In the genomic region with DNA sequence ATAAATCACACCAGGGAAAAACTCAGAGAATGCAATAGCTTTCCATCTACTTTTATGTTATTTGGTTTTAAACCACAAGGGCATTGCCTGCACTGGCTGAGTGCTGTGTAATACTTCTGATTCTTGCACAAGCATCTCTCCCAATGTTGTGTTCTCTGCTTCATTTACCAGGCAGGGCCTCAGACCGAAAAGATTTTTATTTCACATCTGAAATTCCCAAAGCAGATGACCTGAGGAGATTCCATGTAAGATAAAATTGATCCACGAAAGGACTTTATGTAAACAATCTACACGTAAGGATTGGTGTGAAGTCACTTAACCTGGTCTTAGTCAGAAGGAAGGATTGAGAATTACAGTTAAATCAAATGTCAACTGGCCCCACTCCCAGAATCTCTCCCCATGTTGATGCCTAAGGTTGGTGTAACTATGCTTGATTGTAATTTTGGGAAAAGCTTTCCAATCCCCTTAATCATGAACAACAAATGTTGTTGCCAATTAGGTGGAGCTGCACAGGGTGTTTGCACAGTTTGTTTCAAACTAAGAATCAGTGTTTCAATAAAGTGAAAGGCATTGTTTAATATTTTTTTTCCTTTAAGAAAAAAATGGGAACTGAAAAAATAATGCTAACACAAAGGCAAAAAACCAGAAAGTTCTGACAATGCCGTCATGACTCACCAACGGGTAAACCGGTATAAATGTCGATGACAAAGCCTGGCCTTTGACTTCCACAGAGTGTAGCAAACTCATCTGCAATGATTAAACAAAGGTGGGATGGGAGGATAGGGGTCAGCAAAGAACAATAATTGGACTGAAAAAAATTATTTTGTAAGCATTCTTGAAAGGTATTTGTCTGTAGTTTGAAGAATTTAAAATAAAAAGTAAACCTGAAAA, we compare ENCODE assay signal across 13 cellular contexts.
A peak's percentile ranks its signal among the peaks of the same experiment; 100 is the strongest.
DNase-seq lines count a peak whose midpoint lies in the region.
"Had no signal": no experiment of that assay in that cellular context is flagged by ENCODE, and none has a peak within 500 bp of the region (broad histone marks: within the 10 kb centered on the region; RNA-seq: fewer than 3 reads in every experiment).

No MANE protein-coding gene starts in this region.

- intact Hi-C loops in activated T-helper 1 cell treated with anti-CD3 and anti-CD28 coated beads, Interleukin-12 subunit alpha, Interleukin-12 subunit beta, Interleukin-2, Interleukin-4 antibody, amounts not matched to agents 30 ng/mL and 10 ng/mL and 1 ng/mL, durations not matched to agents 14 hours and 24 hours and 36 hours (cut with micrococcal nuclease): no loop called here

- DNase-seq in Caki2 (ENCODE audit: low read depth): peak; percentile 25
- DNase-seq in MG63: peak; percentile 46
- peak; percentile 59 to 95 for DNase-seq in dermis microvascular lymphatic vessel endothelial cell (ENCODE audit: low read depth in 2 of 2)
- DNase-seq in pulmonary artery endothelial cell (ENCODE audit: low read depth, low spot score): peak; percentile 22
- no peak for DNase-seq in NCI-H1105 treated with DMSO at 0.1 percent for 48 hours (lab: John Stamatoyannopoulos, UW)
- DNase-seq in NCI-H345 (lab: John Stamatoyannopoulos, UW): no peak
- no peak for DNase-seq in C1 segment of cervical spinal cord (lab: John Stamatoyannopoulos, UW)
- no peak for DNase-seq in activated T-helper 1 cell treated with anti-CD3 and anti-CD28 coated beads, Interleukin-12 subunit alpha, Interleukin-12 subunit beta, Interleukin-2, Interleukin-4 antibody, amounts not matched to agents 30 ng/mL and 10 ng/mL and 1 ng/mL, durations not matched to agents 14 hours and 24 hours and 36 hours (ENCODE audit: low spot score)
- DNase-seq: adrenal gland; Caco-2; erythroblast; naive thymus-derived CD8-positive, alpha-beta T cell; PC-9 had no signal

- H3K27me3 Mint-ChIP-seq in activated T-helper 1 cell treated with anti-CD3 and anti-CD28 coated beads, Interleukin-12 subunit alpha, Interleukin-12 subunit beta, Interleukin-2, Interleukin-4 antibody, amounts not matched to agents 30 ng/mL and 10 ng/mL and 1 ng/mL, durations not matched to agents 14 hours and 24 hours and 36 hours (ENCODE audit: insufficient read depth): no peaks in the 10 kb centered on the region
- H3K27me3 Mint-ChIP-seq: naive thymus-derived CD8-positive, alpha-beta T cell had no signal

- in situ Hi-C loops in Caki2 (cut with HindIII; ENCODE audit: low pct_unique_long_range_greater_than_20kb, low sequenced_read_pairs): no loop called here

- no peaks in the 10 kb centered on the region for H3K9me3 ChIP-seq in MG63
- H3K9me3 ChIP-seq: adrenal gland, Caco-2 had no signal

- H3K27ac Mint-ChIP-seq in activated T-helper 1 cell treated with anti-CD3 and anti-CD28 coated beads, Interleukin-12 subunit alpha, Interleukin-12 subunit beta, Interleukin-2, Interleukin-4 antibody, amounts not matched to agents 30 ng/mL and 10 ng/mL and 1 ng/mL, durations not matched to agents 14 hours and 24 hours and 36 hours: no peak overlapping the region
- H3K27ac Mint-ChIP-seq: naive thymus-derived CD8-positive, alpha-beta T cell had no signal

- peaks cover 100% of the 10 kb centered on the region for H3K36me3 ChIP-seq in MG63

- H3K4me3 ChIP-seq in MG63: no peak overlapping the region
- H3K4me3 ChIP-seq: adrenal gland, PC-9 had no signal

- no peaks in the 10 kb centered on the region for H3K27me3 ChIP-seq in MG63
- H3K27me3 ChIP-seq: adrenal gland had no signal

- H3K9me3 Mint-ChIP-seq in activated T-helper 1 cell treated with anti-CD3 and anti-CD28 coated beads, Interleukin-12 subunit alpha, Interleukin-12 subunit beta, Interleukin-2, Interleukin-4 antibody, amounts not matched to agents 30 ng/mL and 10 ng/mL and 1 ng/mL, durations not matched to agents 14 hours and 24 hours and 36 hours: no peaks in the 10 kb centered on the region
- H3K9me3 Mint-ChIP-seq: naive thymus-derived CD8-positive, alpha-beta T cell had no signal

- H3K36me3 Mint-ChIP-seq in activated T-helper 1 cell treated with anti-CD3 and anti-CD28 coated beads, Interleukin-12 subunit alpha, Interleukin-12 subunit beta, Interleukin-2, Interleukin-4 antibody, amounts not matched to agents 30 ng/mL and 10 ng/mL and 1 ng/mL, durations not matched to agents 14 hours and 24 hours and 36 hours (ENCODE audit: low read depth): no peaks in the 10 kb centered on the region
- H3K36me3 Mint-ChIP-seq: naive thymus-derived CD8-positive, alpha-beta T cell had no signal

- no peak overlapping the region for H3K4me3 Mint-ChIP-seq in activated T-helper 1 cell treated with anti-CD3 and anti-CD28 coated beads, Interleukin-12 subunit alpha, Interleukin-12 subunit beta, Interleukin-2, Interleukin-4 antibody, amounts not matched to agents 30 ng/mL and 10 ng/mL and 1 ng/mL, durations not matched to agents 14 hours and 24 hours and 36 hours
- H3K4me3 Mint-ChIP-seq: naive thymus-derived CD8-positive, alpha-beta T cell had no signal

- no peaks in the 10 kb centered on the region for H3K4me1 Mint-ChIP-seq in activated T-helper 1 cell treated with anti-CD3 and anti-CD28 coated beads, Interleukin-12 subunit alpha, Interleukin-12 subunit beta, Interleukin-2, Interleukin-4 antibody, amounts not matched to agents 30 ng/mL and 10 ng/mL and 1 ng/mL, durations not matched to agents 14 hours and 24 hours and 36 hours (ENCODE audit: low read depth)
- H3K4me1 Mint-ChIP-seq: naive thymus-derived CD8-positive, alpha-beta T cell had no signal

Comparison
In these comparisons a context has a peak if more than half of its experiments do, and no peak if none do; other contexts are left out.
1. DNase-seq: peak in Caki2 (single experiment), MG63 (single experiment), dermis microvascular lymphatic vessel endothelial cell (2 of 2) and pulmonary artery endothelial cell (single experiment); none in NCI-H1105 treated with DMSO at 0.1 percent for 48 hours (single experiment), NCI-H345 (single experiment), C1 segment of cervical spinal cord (0 of 14) and activated T-helper 1 cell treated with anti-CD3 and anti-CD28 coated beads, Interleukin-12 subunit alpha, Interleukin-12 subunit beta, Interleukin-2, Interleukin-4 antibody, amounts not matched to agents 30 ng/mL and 10 ng/mL and 1 ng/mL, durations not matched to agents 14 hours and 24 hours and 36 hours (single experiment).